ENCODE assay signal across 1 cellular context in genomic region chr7:128948976-128949760, GRCh38.
TF ChIP-seq lines count a peak whose summit lies in the region.

No MANE protein-coding gene starts in this region.

TF ChIP-seq in WTC11, 78 proteins besides CTCF, POLR2A, EP300 and RAD21 (continued from another document):
- no peak for TF ChIP-seq ZNF532 (CRISPR knock-in tag; IDR thresholded peaks at IDR 0.05; ENCODE audit: borderline replicate concordance)
- no peak for TF ChIP-seq MYBL2 (CRISPR knock-in tag; IDR thresholded peaks at IDR 0.05)
- TF ChIP-seq GRHL2 (CRISPR knock-in tag; IDR thresholded peaks at IDR 0.05; ENCODE audit: insufficient replicate concordance, severe bottlenecking): no peak
- no peak for TF ChIP-seq TP53 (CRISPR knock-in tag; IDR thresholded peaks at IDR 0.05)
- no peak for TF ChIP-seq ZNF121 (CRISPR knock-in tag; IDR thresholded peaks at IDR 0.05)
- no peak for TF ChIP-seq USF1 (CRISPR knock-in tag; IDR thresholded peaks at IDR 0.05)
- no peak for TF ChIP-seq PREB (CRISPR knock-in tag; IDR thresholded peaks at IDR 0.05; ENCODE audit: borderline replicate concordance)
- TF ChIP-seq JUN (CRISPR knock-in tag; IDR thresholded peaks at IDR 0.05): no peak
- no peak for TF ChIP-seq NR1H2 (CRISPR knock-in tag; IDR thresholded peaks at IDR 0.05)
- no peak for TF ChIP-seq NR3C1 (CRISPR knock-in tag; conservative IDR thresholded peaks at IDR 0.05; ENCODE audit: low read depth)
- no peak for TF ChIP-seq ZBTB21 (CRISPR knock-in tag; IDR thresholded peaks at IDR 0.05; ENCODE audit: borderline replicate concordance)
- no peak for TF ChIP-seq ZNF232 (CRISPR knock-in tag; IDR thresholded peaks at IDR 0.05)
- no peak for TF ChIP-seq GTF2I (CRISPR knock-in tag; conservative IDR thresholded peaks at IDR 0.05)
- no peak for TF ChIP-seq FOXK1 (CRISPR knock-in tag; IDR thresholded peaks at IDR 0.05)
- no peak for TF ChIP-seq KAT7 (CRISPR knock-in tag; IDR thresholded peaks at IDR 0.05; ENCODE audit: borderline replicate concordance)
TF ChIP-seq in WTC11: peak in this region for 0.
